In genomic region chr7:150322833-150323681, GRCh38 we compare ENCODE assay signal across 1 cellular context.
TF ChIP-seq lines count a peak whose summit lies in the region.

Gene ACTR3C (minus strand): TSS chr7:150323545. CDS start chr7:150295296, 28,249 bp downstream.
Gene LRRC61 (plus strand): TSS chr7:150323355. CDS start chr7:150336862, 13,507 bp downstream.

TF ChIP-seq in HepG2, 621 proteins besides CTCF, POLR2A, EP300 and RAD21 (continued from another document and continues in another):
- TF ChIP-seq FIP1L1 (IDR thresholded peaks at IDR 0.05; ENCODE audit: borderline replicate concordance, insufficient read depth, low read depth, low read length) (peak; percentile 48; the same call in 1 of the 2 replicates), ZHX2 (IDR thresholded peaks at IDR 0.05; ENCODE audit: low read depth) (no peak; the same call in 1 of the 2 replicates), ZHX2 (CRISPR knock-in tag; IDR thresholded peaks at IDR 0.05; ENCODE audit: borderline replicate concordance) (peak; percentile 61; the same call in 1 of the 2 replicates), ZNF713 (CRISPR knock-in tag; IDR thresholded peaks at IDR 0.05) (peak; percentile 89; the same call in 1 of the 2 replicates), CREBL2 (CRISPR knock-in tag; IDR thresholded peaks at IDR 0.05; ENCODE audit: borderline replicate concordance) (peak; percentile 75; the same call in 1 of the 2 replicates), ZNF670 (CRISPR knock-in tag; IDR thresholded peaks at IDR 0.05; ENCODE audit: borderline replicate concordance) (peak; percentile 89; the same call in 1 of the 2 replicates), ONECUT2 (CRISPR knock-in tag; IDR thresholded peaks at IDR 0.05) (peak; percentile 42; the same call in 1 of the 2 replicates), TFDP1 (CRISPR knock-in tag; IDR thresholded peaks at IDR 0.05; ENCODE audit: borderline replicate concordance) (peak; percentile 62), FOSL2 (CRISPR knock-in tag; IDR thresholded peaks at IDR 0.05) (no peak; the same call in 1 of the 2 replicates), GPN1 (CRISPR knock-in tag; IDR thresholded peaks at IDR 0.05; ENCODE audit: borderline replicate concordance) (0 out of 2 replicates have a peak, but pooled peaks have one; percentile 43), ZNF891 (CRISPR knock-in tag; IDR thresholded peaks at IDR 0.05) (peak; percentile 84), ZNF225 (CRISPR knock-in tag; IDR thresholded peaks at IDR 0.05) (peak; percentile 76; the same call in 1 of the 2 replicates), KLF16 (CRISPR knock-in tag; IDR thresholded peaks at IDR 0.05) (no peak; a peak in 1 of 4 replicates), PLRG1 (conservative IDR thresholded peaks at IDR 0.05) (no peak), ZNF232 (CRISPR knock-in tag; IDR thresholded peaks at IDR 0.05; ENCODE audit: borderline replicate concordance) (peak; percentile 82), BHLHE40 (IDR thresholded peaks at IDR 0.05; ENCODE audit: low read length) (peak; percentile 89), IRF1 (CRISPR knock-in tag; IDR thresholded peaks at IDR 0.05; ENCODE audit: low read depth) (no peak), TCF7L2 (IDR thresholded peaks at IDR 0.05; ENCODE audit: low read depth, low read length) (no peak), ZNF24 (IDR thresholded peaks at IDR 0.05) (no peak), ESRRA (CRISPR knock-in tag; IDR thresholded peaks at IDR 0.05; ENCODE audit: low read depth) (0 out of 2 replicates have a peak, but pooled peaks have one; percentile 43), ZBTB7A (CRISPR knock-in tag; IDR thresholded peaks at IDR 0.05) (peak; percentile 100), SMARCE1 (IDR thresholded peaks at IDR 0.05; ENCODE audit: borderline replicate concordance) (no peak), ISX (CRISPR knock-in tag; conservative IDR thresholded peaks at IDR 0.05) (no peak), NFYC (CRISPR knock-in tag; IDR thresholded peaks at IDR 0.05) (no peak), FOXP1 (IDR thresholded peaks at IDR 0.05) (no peak), FOXP1 (CRISPR knock-in tag; IDR thresholded peaks at IDR 0.05) (no peak), ZNF354B (CRISPR knock-in tag; IDR thresholded peaks at IDR 0.05) (no peak), POLR2AphosphoS5 (IDR thresholded peaks at IDR 0.05; ENCODE audit: low read depth, low read length) (peak; percentile 95), KDM1A (CRISPR knock-in tag; IDR thresholded peaks at IDR 0.05) (no peak), ZNF703 (CRISPR knock-in tag; IDR thresholded peaks at IDR 0.05; ENCODE audit: borderline replicate concordance) (0 out of 2 replicates have a peak, but pooled peaks have one; percentile 38), BRCA1 (CRISPR knock-in tag; IDR thresholded peaks at IDR 0.05) (peak; percentile 39; the same call in 1 of the 2 replicates), MAFK (conservative IDR thresholded peaks at IDR 0.05 in 1 of 2, IDR thresholded peaks at IDR 0.05 in 1 of 2; ENCODE audit: low read length in 2 of 2) (no peak), KMT2A (CRISPR knock-in tag; IDR thresholded peaks at IDR 0.05) (peak; percentile 92), ZNF850 (CRISPR knock-in tag; conservative IDR thresholded peaks at IDR 0.05) (0 out of 2 replicates have a peak, but pooled peaks have one; percentile 87), RFX3 (CRISPR knock-in tag; IDR thresholded peaks at IDR 0.05) (no peak), ATF6 (CRISPR knock-in tag; conservative IDR thresholded peaks at IDR 0.05) (no peak), ZNF646 (CRISPR knock-in tag; IDR thresholded peaks at IDR 0.05) (no peak), HNF1A (IDR thresholded peaks at IDR 0.05; ENCODE audit: low read depth) (no peak), HNF1A (CRISPR knock-in tag; IDR thresholded peaks at IDR 0.05; ENCODE audit: borderline replicate concordance) (peak; percentile 55; the same call in 1 of the 2 replicates), TOE1 (CRISPR knock-in tag; IDR thresholded peaks at IDR 0.05) (peak; percentile 66; the same call in 1 of the 2 replicates), ZNF724P (CRISPR knock-in tag; IDR thresholded peaks at IDR 0.05; ENCODE audit: borderline replicate concordance) (0 out of 2 replicates have a peak, but pooled peaks have one; percentile 76), AHR (CRISPR knock-in tag; IDR thresholded peaks at IDR 0.05) (no peak), ZNF101 (CRISPR knock-in tag; IDR thresholded peaks at IDR 0.05; ENCODE audit: borderline replicate concordance, low read depth) (no peak)
